Comparison of ENCODE assay signal across 18 cellular contexts in genomic region chr2:237258146-237258545, GRCh38.
DNase-seq lines count a peak whose midpoint lies in the region; ATAC-seq and TF ChIP-seq lines count a peak whose summit lies in the region.
"Had no signal": no experiment of that assay in that cellular context is flagged by ENCODE, and none has a peak within 500 bp of the region (broad histone marks: within the 10 kb centered on the region; RNA-seq: fewer than 3 reads in every experiment).

No MANE protein-coding gene starts in this region.

- no peak overlapping the region for H3K4me3 Mint-ChIP-seq in CD8-positive, alpha-beta memory T cell
- H3K4me3 Mint-ChIP-seq: central memory CD8-positive, alpha-beta T cell had no signal

- CTCF ChIA-PET in Panc1 (lab: Charles Lee) = no interaction called here
- CTCF ChIA-PET in CD8-positive, alpha-beta memory T cell (lab: Charles Lee) = no interaction called here

- H3K9me3 Mint-ChIP-seq in CD8-positive, alpha-beta memory T cell = no peaks in the 10 kb centered on the region
- H3K9me3 Mint-ChIP-seq: activated T-helper 2 cell treated with anti-CD3 and anti-CD28 coated beads, Interferon-gamma antibody, Interleukin-2, Interleukin-4, amounts not matched to agents 10 μg/mL and 5 μg/mL and 100 μg/mL, durations not matched to agents 14 hours and 24 hours and 36 hours; central memory CD8-positive, alpha-beta T cell had no signal

- no peak for ATAC-seq in Panc1
- no peak for ATAC-seq in HG02885 (IDR thresholded peaks at IDR 0.05; ENCODE audit: poor library complexity, unreplicated experiment)
- no peak for ATAC-seq in GM18907 (IDR thresholded peaks at IDR 0.05; ENCODE audit: unreplicated experiment)
- ATAC-seq: esophagus mucosa had no signal

- H3K9me3 ChIP-seq in GM23248 (ENCODE audit: low read depth) = no peaks in the 10 kb centered on the region
- H3K9me3 ChIP-seq in Panc1 (ENCODE audit: control insufficient read depth, insufficient read depth, low read depth, low read length) = no peaks in the 10 kb centered on the region
- no peaks in the 10 kb centered on the region for H3K9me3 ChIP-seq in skeletal muscle tissue (ENCODE audit: control insufficient read depth in 3 of 3, low read length in 3 of 3)
- no peaks in the 10 kb centered on the region for H3K9me3 ChIP-seq in CD8-positive, alpha-beta memory T cell (ENCODE audit: low read length)
- H3K9me3 ChIP-seq: MG63 had no signal

- in situ Hi-C loops in GM23248 (cut with MboI) (no loop called here), Panc1 (cut with HindIII; ENCODE audit: low pct_unique_long_range_greater_than_20kb, low sequenced_read_pairs) (no loop called here)

- peak overlapping the region; percentile 71; the same call in 1 of the 2 replicates for H3K9ac ChIP-seq in GM23248
- H3K9ac ChIP-seq in skeletal muscle tissue (ENCODE audit: low read depth in 1 of 3, low read length in 3 of 3) = no peak overlapping the region

- no peaks in the 10 kb centered on the region for H3K79me2 ChIP-seq in GM23248 (ENCODE audit: insufficient read depth)

- DNase-seq in GM23248 = peak; percentile 16
- DNase-seq in Panc1 (ENCODE audit: low read depth, low spot score) = no peak
- DNase-seq in fibroblast of villous mesenchyme (ENCODE audit: low read depth) = no peak
- DNase-seq in CD8-positive, alpha-beta memory T cell = no peak
- no peak for DNase-seq in SHP77 (lab: John Stamatoyannopoulos, UW)
- DNase-seq: activated CD4-positive, alpha-beta T cell treated with anti-CD3 and anti-CD28 coated beads for 48 hours; MG63; NCI-H526 treated with DMSO at 0.1 percent for 48 hours; occipital lobe; stimulated activated CD4-positive, alpha-beta T cell treated with anti-CD3 and anti-CD28 coated beads, Interleukin-2, amount 100 ng/mL, for 24 hours; stimulated activated naive CD4-positive, alpha-beta T cell; SW 1271 had no signal

- H3K4me2 ChIP-seq in GM23248 (ENCODE audit: unreplicated experiment) = peak overlapping the region; percentile 36

- peak overlapping the region; percentile 15; the same call in 1 of the 2 replicates for H2AFZ ChIP-seq in GM23248

- peaks cover 3 to 33% of the 10 kb centered on the region in 2 donors for H3K27me3 Mint-ChIP-seq in CD8-positive, alpha-beta memory T cell

- H3K4me3 ChIP-seq in GM23248 (no peak overlapping the region), Panc1 (ENCODE audit: low read depth in 2 of 2, low read length in 2 of 2) (no peak overlapping the region), fibroblast of villous mesenchyme (ENCODE audit: low read depth, low read length) (no peak overlapping the region), skeletal muscle tissue (ENCODE audit: low read length in 3 of 3) (no peak overlapping the region)
- no peak overlapping the region for H3K4me3 ChIP-seq in CD8-positive, alpha-beta memory T cell (ENCODE audit: low read length)
- H3K4me3 ChIP-seq: MG63 had no signal

- no peak overlapping the region for H3K27ac Mint-ChIP-seq in CD8-positive, alpha-beta memory T cell
- H3K27ac Mint-ChIP-seq: activated T-helper 2 cell treated with anti-CD3 and anti-CD28 coated beads, Interferon-gamma antibody, Interleukin-2, Interleukin-4, amounts not matched to agents 10 μg/mL and 5 μg/mL and 100 μg/mL, durations not matched to agents 14 hours and 24 hours and 36 hours had no signal

- intact Hi-C loops in Panc1 (cut with micrococcal nuclease; ENCODE audit: unreplicated experiment) = no loop called here

- no peaks in the 10 kb centered on the region for H3K36me3 Mint-ChIP-seq in CD8-positive, alpha-beta memory T cell

- 71 to 82% methylated on average over 7 of the region's 7 CpGs for WGBS in GM23248 (ENCODE audit: low coverage in 1 of 2, low lambda C conversion rate in 2 of 2, missing lambda C conversion rate in 2 of 2), 2 experiments

- H3F3A ChIP-seq in GM23248 (ENCODE audit: insufficient read depth) = peaks cover 65% of the 10 kb centered on the region

- BruUV-seq in Panc1 (replicated peaks; lab: Mats Ljungman, UMichigan) = no TSS peak

- no peaks in the 10 kb centered on the region for H3K36me3 ChIP-seq in GM23248 (ENCODE audit: low read depth)
- no peaks in the 10 kb centered on the region for H3K36me3 ChIP-seq in Panc1 (ENCODE audit: control insufficient read depth, insufficient read depth, low read length)
- H3K36me3 ChIP-seq in skeletal muscle tissue (ENCODE audit: control insufficient read depth in 3 of 3, insufficient read depth in 3 of 3, low read length in 3 of 3) = no peaks in the 10 kb centered on the region
- no peaks in the 10 kb centered on the region for H3K36me3 ChIP-seq in CD8-positive, alpha-beta memory T cell (ENCODE audit: insufficient read depth, low read length)
- H3K36me3 ChIP-seq: MG63 had no signal

- no peaks in the 10 kb centered on the region for H3K9me2 ChIP-seq in GM23248 (ENCODE audit: insufficient read depth)

- no peaks in the 10 kb centered on the region for H3K4me1 Mint-ChIP-seq in CD8-positive, alpha-beta memory T cell
- H3K4me1 Mint-ChIP-seq: central memory CD8-positive, alpha-beta T cell had no signal

- H3K27me3 ChIP-seq in GM23248 (replicated peaks; ENCODE audit: insufficient read depth) (no peaks in the 10 kb centered on the region), Panc1 (ENCODE audit: control insufficient read depth, insufficient read depth, low read length) (no peaks in the 10 kb centered on the region), skeletal muscle tissue (ENCODE audit: control insufficient read depth in 3 of 3, insufficient read depth in 3 of 3, low read length in 3 of 3) (no peaks in the 10 kb centered on the region)
- H3K27me3 ChIP-seq in CD8-positive, alpha-beta memory T cell (ENCODE audit: insufficient read depth, low read length, poor library complexity, severe bottlenecking) = peaks cover 4% of the 10 kb centered on the region
- H3K27me3 ChIP-seq: MG63 had no signal

- peak; percentile 14; the same call in 1 of the 2 replicates for TF ChIP-seq CTCF in Panc1 (IDR thresholded peaks at IDR 0.05)
- peak; percentile 14 for TF ChIP-seq CTCF in fibroblast of villous mesenchyme (IDR thresholded peaks at IDR 0.05; ENCODE audit: insufficient read depth, low read depth, low read length)

- H4K20me1 ChIP-seq in GM23248 (ENCODE audit: insufficient read depth) = no peaks in the 10 kb centered on the region

- POLR2A ChIA-PET in Panc1 (lab: Charles Lee) = no interaction called here
- POLR2A ChIA-PET in CD8-positive, alpha-beta memory T cell (lab: Charles Lee) = no interaction called here

- peaks cover 65% of the 10 kb centered on the region for H3K4me1 ChIP-seq in GM23248 (ENCODE audit: insufficient read depth)
- H3K4me1 ChIP-seq in Panc1 (ENCODE audit: control insufficient read depth, insufficient read depth, low read length) = no peaks in the 10 kb centered on the region; the same call in 1 of the 2 replicates
- peaks cover 6 to 8% (median 7%) of the 10 kb centered on the region in 3 donors for H3K4me1 ChIP-seq in skeletal muscle tissue (ENCODE audit: control insufficient read depth in 3 of 3, insufficient read depth in 3 of 3, low read length in 3 of 3)
- no peaks in the 10 kb centered on the region for H3K4me1 ChIP-seq in CD8-positive, alpha-beta memory T cell (ENCODE audit: insufficient read depth, low read length)

- peak overlapping the region; percentile 91 for H3K27ac ChIP-seq in GM23248
- peak overlapping the region; percentile 4; the same call in 1 of the 2 replicates for H3K27ac ChIP-seq in Panc1 (ENCODE audit: low read length)
- H3K27ac ChIP-seq in skeletal muscle tissue (ENCODE audit: low read depth, low read length) = peak overlapping the region; percentile 75
- H3K27ac ChIP-seq in CD8-positive, alpha-beta memory T cell (ENCODE audit: low read depth, low read length) = no peak overlapping the region
